ENCODE assay signal across 1 cellular context in the genomic region with DNA sequence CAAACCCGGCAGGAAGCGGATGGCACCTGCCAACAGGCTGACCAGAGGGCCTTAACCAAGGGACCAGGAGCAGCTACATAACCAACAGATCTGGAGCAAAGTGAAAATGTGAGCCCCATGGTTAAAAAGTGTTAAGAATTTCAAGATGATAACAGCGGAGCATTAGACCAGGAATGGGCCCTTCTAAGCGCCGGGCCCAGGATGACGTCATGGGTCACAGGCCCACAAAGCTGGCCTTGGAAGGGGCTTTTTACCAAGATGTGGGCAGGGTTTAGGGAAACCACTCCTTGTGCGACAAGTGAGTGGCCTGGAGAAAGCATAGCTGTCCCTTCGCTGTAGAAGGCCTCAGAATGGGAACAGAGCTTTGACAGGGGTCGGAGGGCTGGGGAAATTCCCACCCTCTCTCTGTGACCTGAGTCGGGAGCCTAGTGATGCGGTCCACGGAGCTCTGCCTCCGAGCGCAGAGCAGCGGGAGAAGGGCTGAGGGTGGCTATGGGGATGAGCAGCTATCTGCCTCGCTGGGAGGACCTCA.
TF ChIP-seq lines count a peak whose summit lies in the region.

No MANE protein-coding gene starts in this region.

TF ChIP-seq in H1, 55 proteins besides CTCF, POLR2A, EP300 and RAD21:
- TF ChIP-seq, protein P1, sequence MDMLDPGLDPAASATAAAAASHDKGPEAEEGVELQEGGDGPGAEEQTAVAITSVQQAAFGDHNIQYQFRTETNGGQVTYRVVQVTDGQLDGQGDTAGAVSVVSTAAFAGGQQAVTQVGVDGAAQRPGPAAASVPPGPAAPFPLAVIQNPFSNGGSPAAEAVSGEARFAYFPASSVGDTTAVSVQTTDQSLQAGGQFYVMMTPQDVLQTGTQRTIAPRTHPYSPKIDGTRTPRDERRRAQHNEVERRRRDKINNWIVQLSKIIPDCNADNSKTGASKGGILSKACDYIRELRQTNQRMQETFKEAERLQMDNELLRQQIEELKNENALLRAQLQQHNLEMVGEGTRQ (IDR thresholded peaks at IDR 0.05; ENCODE audit: low read length), result no peak
- TF ChIP-seq TBP (IDR thresholded peaks at IDR 0.05; ENCODE audit: low read depth, low read length), result no peak
- no peak for TF ChIP-seq SIX5 (IDR thresholded peaks at IDR 0.05; ENCODE audit: low read depth, low read length)
- TF ChIP-seq, protein P2, sequence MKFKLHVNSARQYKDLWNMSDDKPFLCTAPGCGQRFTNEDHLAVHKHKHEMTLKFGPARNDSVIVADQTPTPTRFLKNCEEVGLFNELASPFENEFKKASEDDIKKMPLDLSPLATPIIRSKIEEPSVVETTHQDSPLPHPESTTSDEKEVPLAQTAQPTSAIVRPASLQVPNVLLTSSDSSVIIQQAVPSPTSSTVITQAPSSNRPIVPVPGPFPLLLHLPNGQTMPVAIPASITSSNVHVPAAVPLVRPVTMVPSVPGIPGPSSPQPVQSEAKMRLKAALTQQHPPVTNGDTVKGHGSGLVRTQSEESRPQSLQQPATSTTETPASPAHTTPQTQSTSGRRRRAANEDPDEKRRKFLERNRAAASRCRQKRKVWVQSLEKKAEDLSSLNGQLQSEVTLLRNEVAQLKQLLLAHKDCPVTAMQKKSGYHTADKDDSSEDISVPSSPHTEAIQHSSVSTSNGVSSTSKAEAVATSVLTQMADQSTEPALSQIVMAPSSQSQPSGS (IDR thresholded peaks at IDR 0.05; ENCODE audit: low read length), result no peak
- TF ChIP-seq RXRA (IDR thresholded peaks at IDR 0.05; ENCODE audit: insufficient read depth, low read depth, low read length), result no peak
- no peak for TF ChIP-seq MAFK (IDR thresholded peaks at IDR 0.05; ENCODE audit: low read depth, low read length)
- TF ChIP-seq, protein P3, sequence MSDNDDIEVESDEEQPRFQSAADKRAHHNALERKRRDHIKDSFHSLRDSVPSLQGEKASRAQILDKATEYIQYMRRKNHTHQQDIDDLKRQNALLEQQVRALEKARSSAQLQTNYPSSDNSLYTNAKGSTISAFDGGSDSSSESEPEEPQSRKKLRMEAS (IDR thresholded peaks at IDR 0.05), result no peak
- no peak for TF ChIP-seq KDM5A (IDR thresholded peaks at IDR 0.05; ENCODE audit: low read length)
- no peak for TF ChIP-seq YY1 (IDR thresholded peaks at IDR 0.05; ENCODE audit: low read depth, low read length)
- TF ChIP-seq TCF12 (IDR thresholded peaks at IDR 0.05; ENCODE audit: low read depth, low read length), result no peak
- TF ChIP-seq FOSL1 (IDR thresholded peaks at IDR 0.05; ENCODE audit: insufficient read depth, low read depth, low read length), result no peak
- TF ChIP-seq, protein P4, sequence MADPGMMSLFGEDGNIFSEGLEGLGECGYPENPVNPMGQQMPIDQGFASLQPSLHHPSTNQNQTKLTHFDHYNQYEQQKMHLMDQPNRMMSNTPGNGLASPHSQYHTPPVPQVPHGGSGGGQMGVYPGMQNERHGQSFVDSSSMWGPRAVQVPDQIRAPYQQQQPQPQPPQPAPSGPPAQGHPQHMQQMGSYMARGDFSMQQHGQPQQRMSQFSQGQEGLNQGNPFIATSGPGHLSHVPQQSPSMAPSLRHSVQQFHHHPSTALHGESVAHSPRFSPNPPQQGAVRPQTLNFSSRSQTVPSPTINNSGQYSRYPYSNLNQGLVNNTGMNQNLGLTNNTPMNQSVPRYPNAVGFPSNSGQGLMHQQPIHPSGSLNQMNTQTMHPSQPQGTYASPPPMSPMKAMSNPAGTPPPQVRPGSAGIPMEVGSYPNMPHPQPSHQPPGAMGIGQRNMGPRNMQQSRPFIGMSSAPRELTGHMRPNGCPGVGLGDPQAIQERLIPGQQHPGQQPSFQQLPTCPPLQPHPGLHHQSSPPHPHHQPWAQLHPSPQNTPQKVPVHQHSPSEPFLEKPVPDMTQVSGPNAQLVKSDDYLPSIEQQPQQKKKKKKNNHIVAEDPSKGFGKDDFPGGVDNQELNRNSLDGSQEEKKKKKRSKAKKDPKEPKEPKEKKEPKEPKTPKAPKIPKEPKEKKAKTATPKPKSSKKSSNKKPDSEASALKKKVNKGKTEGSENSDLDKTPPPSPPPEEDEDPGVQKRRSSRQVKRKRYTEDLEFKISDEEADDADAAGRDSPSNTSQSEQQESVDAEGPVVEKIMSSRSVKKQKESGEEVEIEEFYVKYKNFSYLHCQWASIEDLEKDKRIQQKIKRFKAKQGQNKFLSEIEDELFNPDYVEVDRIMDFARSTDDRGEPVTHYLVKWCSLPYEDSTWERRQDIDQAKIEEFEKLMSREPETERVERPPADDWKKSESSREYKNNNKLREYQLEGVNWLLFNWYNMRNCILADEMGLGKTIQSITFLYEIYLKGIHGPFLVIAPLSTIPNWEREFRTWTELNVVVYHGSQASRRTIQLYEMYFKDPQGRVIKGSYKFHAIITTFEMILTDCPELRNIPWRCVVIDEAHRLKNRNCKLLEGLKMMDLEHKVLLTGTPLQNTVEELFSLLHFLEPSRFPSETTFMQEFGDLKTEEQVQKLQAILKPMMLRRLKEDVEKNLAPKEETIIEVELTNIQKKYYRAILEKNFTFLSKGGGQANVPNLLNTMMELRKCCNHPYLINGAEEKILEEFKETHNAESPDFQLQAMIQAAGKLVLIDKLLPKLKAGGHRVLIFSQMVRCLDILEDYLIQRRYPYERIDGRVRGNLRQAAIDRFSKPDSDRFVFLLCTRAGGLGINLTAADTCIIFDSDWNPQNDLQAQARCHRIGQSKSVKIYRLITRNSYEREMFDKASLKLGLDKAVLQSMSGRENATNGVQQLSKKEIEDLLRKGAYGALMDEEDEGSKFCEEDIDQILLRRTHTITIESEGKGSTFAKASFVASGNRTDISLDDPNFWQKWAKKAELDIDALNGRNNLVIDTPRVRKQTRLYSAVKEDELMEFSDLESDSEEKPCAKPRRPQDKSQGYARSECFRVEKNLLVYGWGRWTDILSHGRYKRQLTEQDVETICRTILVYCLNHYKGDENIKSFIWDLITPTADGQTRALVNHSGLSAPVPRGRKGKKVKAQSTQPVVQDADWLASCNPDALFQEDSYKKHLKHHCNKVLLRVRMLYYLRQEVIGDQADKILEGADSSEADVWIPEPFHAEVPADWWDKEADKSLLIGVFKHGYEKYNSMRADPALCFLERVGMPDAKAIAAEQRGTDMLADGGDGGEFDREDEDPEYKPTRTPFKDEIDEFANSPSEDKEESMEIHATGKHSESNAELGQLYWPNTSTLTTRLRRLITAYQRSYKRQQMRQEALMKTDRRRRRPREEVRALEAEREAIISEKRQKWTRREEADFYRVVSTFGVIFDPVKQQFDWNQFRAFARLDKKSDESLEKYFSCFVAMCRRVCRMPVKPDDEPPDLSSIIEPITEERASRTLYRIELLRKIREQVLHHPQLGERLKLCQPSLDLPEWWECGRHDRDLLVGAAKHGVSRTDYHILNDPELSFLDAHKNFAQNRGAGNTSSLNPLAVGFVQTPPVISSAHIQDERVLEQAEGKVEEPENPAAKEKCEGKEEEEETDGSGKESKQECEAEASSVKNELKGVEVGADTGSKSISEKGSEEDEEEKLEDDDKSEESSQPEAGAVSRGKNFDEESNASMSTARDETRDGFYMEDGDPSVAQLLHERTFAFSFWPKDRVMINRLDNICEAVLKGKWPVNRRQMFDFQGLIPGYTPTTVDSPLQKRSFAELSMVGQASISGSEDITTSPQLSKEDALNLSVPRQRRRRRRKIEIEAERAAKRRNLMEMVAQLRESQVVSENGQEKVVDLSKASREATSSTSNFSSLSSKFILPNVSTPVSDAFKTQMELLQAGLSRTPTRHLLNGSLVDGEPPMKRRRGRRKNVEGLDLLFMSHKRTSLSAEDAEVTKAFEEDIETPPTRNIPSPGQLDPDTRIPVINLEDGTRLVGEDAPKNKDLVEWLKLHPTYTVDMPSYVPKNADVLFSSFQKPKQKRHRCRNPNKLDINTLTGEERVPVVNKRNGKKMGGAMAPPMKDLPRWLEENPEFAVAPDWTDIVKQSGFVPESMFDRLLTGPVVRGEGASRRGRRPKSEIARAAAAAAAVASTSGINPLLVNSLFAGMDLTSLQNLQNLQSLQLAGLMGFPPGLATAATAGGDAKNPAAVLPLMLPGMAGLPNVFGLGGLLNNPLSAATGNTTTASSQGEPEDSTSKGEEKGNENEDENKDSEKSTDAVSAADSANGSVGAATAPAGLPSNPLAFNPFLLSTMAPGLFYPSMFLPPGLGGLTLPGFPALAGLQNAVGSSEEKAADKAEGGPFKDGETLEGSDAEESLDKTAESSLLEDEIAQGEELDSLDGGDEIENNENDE (IDR thresholded peaks at IDR 0.05; ENCODE audit: insufficient replicate concordance, low read length), result no peak
- no peak for TF ChIP-seq POLR2AphosphoS5 (IDR thresholded peaks at IDR 0.05; ENCODE audit: low read depth, low read length)
